ENCODE assay signal across 28 cellular contexts in genomic region chr12:116694653-116695463, GRCh38. TPM values are rescaled to one million over a fixed set of nuclear protein-coding genes. Genes with fewer than 3 reads are reported as not detected.
A peak's percentile ranks its signal among the peaks of the same experiment; 100 is the strongest.
DNase-seq lines count a peak whose midpoint lies in the region; ATAC-seq and TF ChIP-seq lines count a peak whose summit lies in the region.
"Had no signal": no experiment of that assay in that cellular context is flagged by ENCODE, and none has a peak within 500 bp of the region (broad histone marks: within the 10 kb centered on the region; RNA-seq: fewer than 3 reads in every experiment).

No MANE protein-coding gene starts in this region.

- H2BK5ac ChIP-seq in IMR-90 (ENCODE audit: low read depth, low read length, poor library complexity, severe bottlenecking) = no peak overlapping the region

- in situ Hi-C loops in IMR-90 (cut with MboI; ENCODE audit: low sequenced_read_pairs) = loop anchor here (10.0 kb wide), 1 partner anchor 700 kb away; no protein-coding TSS in a partner anchor

- H3K4me3 Mint-ChIP-seq in central memory CD8-positive, alpha-beta T cell = peak overlapping the region; percentile 7
- H3K4me3 Mint-ChIP-seq in memory B cell (peak overlapping the region; percentile 67), chondrocyte (ENCODE audit: unreplicated experiment) (no peak overlapping the region)
- H3K4me3 Mint-ChIP-seq: activated CD8-positive, alpha-beta T cell treated with anti-CD3 and anti-CD28 coated beads for 36 hours; activated naive CD4-positive, alpha-beta T cell treated with anti-CD3 and anti-CD28 coated beads, Interleukin-2, amount 50 U/mL, for 24 hours; activated T-helper 17 cell treated with anti-CD3 and anti-CD28 coated beads, Interleukin-2, amount 50 U/mL, for 72 hours; T-helper 1 cell treated with Interleukin-12 subunit alpha and Interleukin-12 subunit beta and Interleukin-4 antibody, amounts not matched to agents 30 μg/mL and 1 μg/mL, for 36 hours had no signal

- peak overlapping the region in 9 of 11 experiments; percentile 44 to 82 (median 73); a peak in 17 of 22 replicates for H3K27ac ChIP-seq in BLaER1 treated with 17β-estradiol and CSF1 and Interleukin-3, amounts not matched to agents 10 nM and 100 nM
- no peak overlapping the region for H3K27ac ChIP-seq in IMR-90 (ENCODE audit: insufficient read depth, low read length)
- H3K27ac ChIP-seq: breast epithelium, esophagus muscularis mucosa, RWPE1, SK-N-MC, skin epidermis, upper lobe of left lung had no signal

- H4K20me1 ChIP-seq in BLaER1 treated with 17β-estradiol and CSF1 and Interleukin-3, amounts not matched to agents 10 nM and 100 nM = no peaks in the 10 kb centered on the region
- no peaks in the 10 kb centered on the region for H4K20me1 ChIP-seq in IMR-90 (ENCODE audit: insufficient read depth, low read length)

- CTCF ChIA-PET in IMR-90 (lab: Yijun Ruan, JAX) = no interaction called here

- no peaks in the 10 kb centered on the region for H3K36me3 ChIP-seq in BLaER1 treated with 17β-estradiol and CSF1 and Interleukin-3, amounts not matched to agents 10 nM and 100 nM
- no peaks in the 10 kb centered on the region for H3K36me3 ChIP-seq in IMR-90 (ENCODE audit: control insufficient read depth, insufficient read depth, low read length)
- H3K36me3 ChIP-seq: breast epithelium, esophagus muscularis mucosa, upper lobe of left lung had no signal

- no peak overlapping the region for H2AK5ac ChIP-seq in IMR-90 (ENCODE audit: low read depth, low read length)

- no peaks in the 10 kb centered on the region for H3K9me3 ChIP-seq in BLaER1 treated with 17β-estradiol and CSF1 and Interleukin-3, amounts not matched to agents 10 nM and 100 nM (replicated peaks in 1 of 11)
- H3K9me3 ChIP-seq in IMR-90 (ENCODE audit: control insufficient read depth, insufficient read depth, low read length) = no peaks in the 10 kb centered on the region; the same call in 1 of the 2 replicates
- H3K9me3 ChIP-seq: breast epithelium, esophagus muscularis mucosa, upper lobe of left lung had no signal

- no peak overlapping the region for H2BK20ac ChIP-seq in IMR-90 (ENCODE audit: low read depth, low read length)

- H3K4me3 ChIP-seq in BLaER1 treated with 17β-estradiol and CSF1 and Interleukin-3, amounts not matched to agents 10 nM and 100 nM = peak overlapping the region in 9 of 10 experiments; percentile 49 to 70 (median 58); a peak in 16 of 20 replicates
- H3K4me3 ChIP-seq in IMR-90 (ENCODE audit: insufficient read depth, low read depth, low read length) = no peak overlapping the region
- H3K4me3 ChIP-seq: SK-N-MC, skin epidermis had no signal

- H3K27me3 Mint-ChIP-seq in central memory CD8-positive, alpha-beta T cell = peaks cover 58% of the 10 kb centered on the region
- H3K27me3 Mint-ChIP-seq in memory B cell (peaks cover 24% of the 10 kb centered on the region), chondrocyte (ENCODE audit: low read depth) (peaks cover 19% of the 10 kb centered on the region)

- no TSS peak for BruUV-seq in IMR-90 (replicated peaks; lab: Mats Ljungman, UMichigan)

- no peak overlapping the region for H4K5ac ChIP-seq in IMR-90 (ENCODE audit: low read depth, low read length)

- intact Hi-C loops in IMR-90 (cut with micrococcal nuclease) = loop anchor here (5.0 kb wide), 1 partner anchor 418 kb away; the partner anchor contains the start of gene MED13L

- no peak overlapping the region for H2AFZ ChIP-seq in IMR-90 (replicated peaks; ENCODE audit: low read length, poor library complexity)

- peaks cover 55 to 96% (median 88%) of the 10 kb centered on the region in 10 experiments for H3K4me1 ChIP-seq in BLaER1 treated with 17β-estradiol and CSF1 and Interleukin-3, amounts not matched to agents 10 nM and 100 nM
- no peaks in the 10 kb centered on the region; the same call in 1 of the 2 replicates for H3K4me1 ChIP-seq in IMR-90 (ENCODE audit: control insufficient read depth, insufficient read depth, low read length)
- H3K4me1 ChIP-seq: breast epithelium had no signal

- WGBS in IMR-90 (ENCODE audit: extremely low coverage in 2 of 2, insufficient read length in 1 of 2), 2 experiments = 32% methylated on average over 10 of the region's 22 CpGs; no CpG with 5 or more reads in 1 of the 2 experiments

- peak overlapping the region in 10 of 11 experiments; percentile 64 to 79 (median 74); a peak in 17 of 22 replicates for H3K9ac ChIP-seq in BLaER1 treated with 17β-estradiol and CSF1 and Interleukin-3, amounts not matched to agents 10 nM and 100 nM
- H3K9ac ChIP-seq in IMR-90 (ENCODE audit: low read depth, low read length) = no peak overlapping the region

- POLR2A ChIA-PET in IMR-90 (lab: Charles Lee; ENCODE audit: unreplicated experiment) = no interaction called here

- H4K8ac ChIP-seq in IMR-90 (ENCODE audit: low read depth in 2 of 2, low read length in 2 of 2) = no peak overlapping the region

- no peak overlapping the region for H3K4ac ChIP-seq in IMR-90 (ENCODE audit: low read depth, low read length)

- H3K4me2 ChIP-seq in BLaER1 treated with 17β-estradiol and CSF1 and Interleukin-3, amounts not matched to agents 10 nM and 100 nM = peak overlapping the region; percentile 89 to 100 (median 97)
- H3K4me2 ChIP-seq in IMR-90 (ENCODE audit: low read depth, low read length) = no peak overlapping the region

- TF ChIP-seq RAD21 in IMR-90 (IDR thresholded peaks at IDR 0.05; ENCODE audit: low read length) = no peak

- H2AK9ac ChIP-seq in IMR-90 (replicated peaks; ENCODE audit: low read depth, low read length, poor library complexity) = peak overlapping the region; percentile 8

- TF ChIP-seq POLR2A in IMR-90 (IDR thresholded peaks at IDR 0.05; ENCODE audit: low read depth, low read length) = no peak

- no peak overlapping the region for H2BK15ac ChIP-seq in IMR-90 (ENCODE audit: low read depth, low read length)

- no peak overlapping the region for H4K91ac ChIP-seq in IMR-90 (ENCODE audit: insufficient read depth, low read depth, low read length)

- no peak overlapping the region for H3K27ac Mint-ChIP-seq in central memory CD8-positive, alpha-beta T cell (ENCODE audit: low read depth)
- no peak overlapping the region for H3K27ac Mint-ChIP-seq in memory B cell
- no peak overlapping the region for H3K27ac Mint-ChIP-seq in chondrocyte (ENCODE audit: unreplicated experiment)
- H3K27ac Mint-ChIP-seq: activated CD8-positive, alpha-beta T cell treated with anti-CD3 and anti-CD28 coated beads for 36 hours; activated naive CD4-positive, alpha-beta T cell treated with anti-CD3 and anti-CD28 coated beads, Interleukin-2, amount 50 U/mL, for 24 hours; activated T-helper 17 cell treated with anti-CD3 and anti-CD28 coated beads, Interleukin-2, amount 50 U/mL, for 72 hours; immature natural killer cell; T-helper 1 cell treated with Interleukin-12 subunit alpha and Interleukin-12 subunit beta and Interleukin-4 antibody, amounts not matched to agents 30 μg/mL and 1 μg/mL, for 36 hours had no signal

- no peak overlapping the region; the same call in 1 of the 2 replicates for H3K23ac ChIP-seq in IMR-90 (ENCODE audit: low read depth, low read length)

- no peaks in the 10 kb centered on the region for H3K9me3 Mint-ChIP-seq in central memory CD8-positive, alpha-beta T cell
- H3K9me3 Mint-ChIP-seq in memory B cell (no peaks in the 10 kb centered on the region), chondrocyte (ENCODE audit: low read depth) (no peaks in the 10 kb centered on the region)
- H3K9me3 Mint-ChIP-seq: activated CD8-positive, alpha-beta T cell treated with anti-CD3 and anti-CD28 coated beads for 36 hours; activated naive CD4-positive, alpha-beta T cell treated with anti-CD3 and anti-CD28 coated beads, Interleukin-2, amount 50 U/mL, for 24 hours; activated T-helper 17 cell treated with anti-CD3 and anti-CD28 coated beads, Interleukin-2, amount 50 U/mL, for 72 hours; naive thymus-derived CD4-positive, alpha-beta T cell; T-helper 1 cell treated with Interleukin-12 subunit alpha and Interleukin-12 subunit beta and Interleukin-4 antibody, amounts not matched to agents 30 μg/mL and 1 μg/mL, for 36 hours had no signal

- H2BK120ac ChIP-seq in IMR-90 (ENCODE audit: low read depth, low read length) = no peak overlapping the region

- TF ChIP-seq CTCF in IMR-90 (conservative IDR thresholded peaks at IDR 0.05; ENCODE audit: low read depth, low read length) (no peak), chondrocyte (IDR thresholded peaks at IDR 0.05) (no peak)

- no peak overlapping the region for H3K14ac ChIP-seq in IMR-90 (replicated peaks; ENCODE audit: low read depth, low read length)

- no peak for ATAC-seq in IMR-90 (ENCODE audit: low read depth)
- no peak for ATAC-seq in central memory CD8-positive, alpha-beta T cell (replicated peaks; ENCODE audit: extremely low read depth, poor library complexity, severe bottlenecking)
- no peak for ATAC-seq in memory B cell (ENCODE audit: low read depth)
- ATAC-seq: activated CD8-positive, alpha-beta T cell treated with anti-CD3 and anti-CD28 coated beads for 36 hours; activated T-helper 17 cell treated with anti-CD3 and anti-CD28 coated beads, Interleukin-2, amount 50 U/mL, for 72 hours; naive thymus-derived CD4-positive, alpha-beta T cell had no signal

- DNase-seq in IMR-90 = no peak
- no peak for DNase-seq in central memory CD8-positive, alpha-beta T cell (ENCODE audit: low spot score in 2 of 2)
- no peak for DNase-seq in memory B cell (ENCODE audit: low spot score in 2 of 2)
- no peak for DNase-seq in NCI-H2107 treated with DMSO at 0.1 percent for 48 hours (lab: John Stamatoyannopoulos, UW; ENCODE audit: unreplicated experiment)
- no peak for DNase-seq in NK-92 treated with Interleukin-12 subunit alpha and Interleukin-12 subunit beta, amount 100 ng/mL, for 24 hours (lab: John Stamatoyannopoulos, UW)
- DNase-seq in chondrocyte (ENCODE audit: low spot score) = no peak
- no peak for DNase-seq in GDM1 (lab: John Stamatoyannopoulos, UW)
- DNase-seq: activated CD8-positive, alpha-beta T cell treated with anti-CD3 and anti-CD28 coated beads for 36 hours; amygdala; cortex of kidney; DMS79 treated with DMSO at 0.1 percent for 48 hours; foreskin melanocyte; GOT3; hippocampal formation; immature natural killer cell; naive thymus-derived CD4-positive, alpha-beta T cell; NCI-H1048; NCI-H1694; upper lobe of left lung had no signal

- H3K18ac ChIP-seq in IMR-90 (ENCODE audit: low read depth, low read length) = no peak overlapping the region

- no peaks in the 10 kb centered on the region for H3K79me1 ChIP-seq in IMR-90 (ENCODE audit: low read depth in 1 of 2, low read length in 2 of 2)

- no peaks in the 10 kb centered on the region for H3K4me1 Mint-ChIP-seq in central memory CD8-positive, alpha-beta T cell
- H3K4me1 Mint-ChIP-seq in memory B cell = peaks cover 29% of the 10 kb centered on the region
- H3K4me1 Mint-ChIP-seq in chondrocyte (ENCODE audit: low read depth) = peaks cover 9% of the 10 kb centered on the region

- H3K9me1 ChIP-seq in IMR-90 (ENCODE audit: insufficient read depth, low read length) = peaks cover 4% of the 10 kb centered on the region; the same call in 1 of the 2 replicates

- peaks cover 2% of the 10 kb centered on the region for H3K36me3 Mint-ChIP-seq in central memory CD8-positive, alpha-beta T cell (ENCODE audit: insufficient read depth)
- no peaks in the 10 kb centered on the region for H3K36me3 Mint-ChIP-seq in memory B cell
- H3K36me3 Mint-ChIP-seq in chondrocyte (ENCODE audit: low read depth) = peaks cover 2% of the 10 kb centered on the region
- H3K36me3 Mint-ChIP-seq: immature natural killer cell; naive thymus-derived CD4-positive, alpha-beta T cell had no signal

- H3K27me3 ChIP-seq in BLaER1 treated with 17β-estradiol and CSF1 and Interleukin-3, amounts not matched to agents 10 nM and 100 nM = peaks cover 0 to 41% (median 0%) of the 10 kb centered on the region in 11 experiments; a peak in 9 of 22 replicates
- H3K27me3 ChIP-seq in IMR-90 (ENCODE audit: control insufficient read depth, insufficient read depth, low read length) = peaks cover 64% of the 10 kb centered on the region
- H3K27me3 ChIP-seq: breast epithelium, upper lobe of left lung had no signal

- H3K56ac ChIP-seq in IMR-90 (ENCODE audit: extremely low read depth, insufficient read depth, low read length) = no peak overlapping the region

- dilution Hi-C loops in IMR-90 (cut with HindIII; ENCODE audit: low sequenced_read_pairs, unreplicated experiment) = no loop called here

RNA-seq across cellular contexts. Expression of gene SPRING1, which starts 43.0 kb away (rescaled TPM):
- total RNA-seq in IMR-90 (2012; rRNA removed) = 14.0 and 16.4 TPM in 2 replicates
- 12.4 and 16.7 TPM in 2 replicates for polyA plus RNA-seq in IMR-90 (2012; rRNA removed)
- 9.0 and 9.6 TPM in 2 replicates for polyA plus RNA-seq in IMR-90 (2012; cell fraction: cytosol; rRNA removed)
- 5.1 and 6.5 TPM in 2 replicates for polyA plus RNA-seq in IMR-90 (2012; cell fraction: nucleus; rRNA removed; ENCODE audit: low replicate concordance)
- total RNA-seq in chondrocyte = 31.4 to 37.3 TPM (median 35.5 TPM) in 3 replicates

RNA-seq across cellular contexts. Expression of gene RNFT2, which starts 43.3 kb away (rescaled TPM):
- 1.7 and 2.3 TPM in 2 replicates for total RNA-seq in IMR-90 (2012; rRNA removed)
- 1.5 and 1.6 TPM in 2 replicates for polyA plus RNA-seq in IMR-90 (2012; rRNA removed)
- 0.75 and 0.86 TPM in 2 replicates for polyA plus RNA-seq in IMR-90 (2012; cell fraction: cytosol; rRNA removed)
- 1.3 and 1.4 TPM in 2 replicates for polyA plus RNA-seq in IMR-90 (2012; cell fraction: nucleus; rRNA removed; ENCODE audit: low replicate concordance)
- 5.1 to 9.8 TPM (median 6.6 TPM) in 3 replicates for total RNA-seq in chondrocyte
